31 cellular contexts compared by ENCODE assay signal in the genomic region with DNA sequence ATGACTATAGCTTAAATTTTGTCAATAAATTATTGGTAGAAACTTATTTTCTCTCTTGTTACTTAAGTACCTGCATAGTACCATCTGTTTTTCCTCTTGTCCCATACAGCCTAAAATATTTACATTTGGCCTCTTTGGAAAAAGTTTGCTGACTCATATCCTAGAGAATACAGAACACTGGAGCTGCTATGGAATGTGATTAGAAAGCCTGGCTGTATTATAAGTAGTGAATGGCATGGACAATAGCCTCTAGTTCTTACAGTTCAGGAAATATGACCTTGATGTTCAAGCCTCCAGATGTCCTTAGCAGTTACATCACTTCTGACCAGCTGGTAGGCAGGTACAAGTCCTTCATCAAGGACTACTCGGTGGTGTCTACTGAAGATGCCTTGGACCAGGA. TPM values are rescaled to one million over a fixed set of nuclear protein-coding genes. Genes with fewer than 3 reads are reported as not detected.
A peak's percentile ranks its signal among the peaks of the same experiment; 100 is the strongest.
DNase-seq lines count a peak whose midpoint lies in the region; ATAC-seq, FAIRE-seq and TF ChIP-seq lines count a peak whose summit lies in the region.
"Had no signal": no experiment of that assay in that cellular context is flagged by ENCODE, and none has a peak within 500 bp of the region (broad histone marks: within the 10 kb centered on the region; RNA-seq: fewer than 3 reads in every experiment).

No MANE protein-coding gene starts in this region.

- CTCF ChIA-PET in AG04450 (lab: Charles Lee) (interaction anchor here (0.9 kb wide), 1 partner anchor 8 kb away, joined by 3 read pairs; no protein-coding TSS in a partner anchor), mammary epithelial cell (lab: Charles Lee; ENCODE audit: low non-redundant PET) (no interaction called here)

- no peak overlapping the region for H2BK12ac ChIP-seq in mesenchymal stem cell (ENCODE audit: low read length in 2 of 2)

- no peak for ATAC-seq in GM18519 (IDR thresholded peaks at IDR 0.05; ENCODE audit: low FRiP score, unreplicated experiment)
- ATAC-seq in activated CD4-positive, CD25-positive, alpha-beta regulatory T cell treated with anti-CD3 and anti-CD28 coated beads, Interleukin-2, amount 50 U/mL, for 24 hours = no peak
- ATAC-seq: activated naive CD4-positive, alpha-beta T cell treated with anti-CD3 and anti-CD28 coated beads, Interleukin-2, amount 50 U/mL, for 72 hours; left cardiac atrium; Panc1 had no signal

- no peak overlapping the region for H4K91ac ChIP-seq in mesenchymal stem cell (ENCODE audit: low read length)

- peak; percentile 6 for DNase-seq in AG04450 (ENCODE audit: low read depth, low spot score)
- DNase-seq in M059J (ENCODE audit: low read depth) = peak; percentile 13
- DNase-seq in bronchial epithelial cell (ENCODE audit: low read depth) = peak; percentile 7
- peak; percentile 42 for DNase-seq in mesenchymal stem cell
- no peak for DNase-seq in UCSD-AML1 (lab: John Stamatoyannopoulos, UW; ENCODE audit: unreplicated experiment)
- DNase-seq in mammary epithelial cell = no peak
- DNase-seq: activated CD4-positive, alpha-beta T cell treated with anti-CD3 and anti-CD28 coated beads, Interleukin-2, amount 10 ng/mL, durations not matched to agents 24 days and 14 days; activated effector memory CD4-positive, alpha-beta T cell treated with Interleukin-2 at 50 U/mL for 16 hours; caudate nucleus; DMS153; endodermal cell; hippocampal formation; Karpas-422; left cardiac atrium; NCI-H1436; NCI-H226; NCI-H69; ovary; small intestine; stimulated activated naive CD4-positive, alpha-beta T cell treated with Interleukin-2 at 50 U/mL for 16 hours; T1000; testis had no signal

- H2BK15ac ChIP-seq in mesenchymal stem cell (ENCODE audit: low read depth, poor library complexity, severe bottlenecking) = no peak overlapping the region

- in situ Hi-C loops in mammary epithelial cell (cut with MboI; ENCODE audit: low sequenced_read_pairs in 2 of 2) = no loop called here

- H3K4me3 ChIP-seq in AG04450 (ENCODE audit: low read depth, low read length) = no peak overlapping the region
- H3K4me3 ChIP-seq in bronchial epithelial cell (ENCODE audit: low read depth, low read length) = no peak overlapping the region
- no peak overlapping the region for H3K4me3 ChIP-seq in mesenchymal stem cell (ENCODE audit: insufficient read depth in 1 of 2, low read depth in 1 of 2, low read length in 2 of 2)
- H3K4me3 ChIP-seq in mammary epithelial cell (replicated peaks in 1 of 3; ENCODE audit: insufficient read depth in 1 of 3, low read depth in 2 of 3, low read length in 3 of 3) = no peak overlapping the region
- H3K4me3 ChIP-seq: BLaER1 treated with 17β-estradiol and CSF1 and Interleukin-3, amounts not matched to agents 10 nM and 100 nM; esophagus muscularis mucosa; ovary; testis had no signal

- H3K4ac ChIP-seq in mesenchymal stem cell (ENCODE audit: low read depth in 1 of 2, low read length in 2 of 2) = no peak overlapping the region

- dilution Hi-C loops in mammary epithelial cell (cut with HindIII; ENCODE audit: low sequenced_read_pairs) = no loop called here

- H3K23ac ChIP-seq in mesenchymal stem cell (ENCODE audit: low read length in 2 of 2) = no peak overlapping the region

- H3K36me3 ChIP-seq in bronchial epithelial cell (ENCODE audit: control insufficient read depth, insufficient read depth, low read length) = no peaks in the 10 kb centered on the region
- no peaks in the 10 kb centered on the region for H3K36me3 ChIP-seq in mesenchymal stem cell (ENCODE audit: control insufficient read depth in 1 of 2, insufficient read depth in 2 of 2, low read depth in 1 of 2, low read length in 2 of 2)
- H3K36me3 ChIP-seq in mammary epithelial cell (ENCODE audit: insufficient read depth, low read length) = no peaks in the 10 kb centered on the region
- H3K36me3 ChIP-seq: esophagus muscularis mucosa, ovary had no signal

- no peak for TF ChIP-seq CTCF in AG04450 (IDR thresholded peaks at IDR 0.05; ENCODE audit: low read depth, low read length)
- TF ChIP-seq CTCF in bronchial epithelial cell (IDR thresholded peaks at IDR 0.05; ENCODE audit: insufficient read depth, low read length, severe bottlenecking) = no peak
- TF ChIP-seq CTCF in mammary epithelial cell (conservative IDR thresholded peaks at IDR 0.05 in 1 of 2, IDR thresholded peaks at IDR 0.05 in 1 of 2; ENCODE audit: extremely low read depth in 1 of 2, insufficient read depth in 1 of 2, low read depth in 1 of 2, low read length in 2 of 2) = no peak

- no peak overlapping the region for H4K8ac ChIP-seq in mesenchymal stem cell (ENCODE audit: low read length)

- H3K4me1 ChIP-seq in mesenchymal stem cell (ENCODE audit: control insufficient read depth, insufficient read depth, low read depth, low read length) = no peaks in the 10 kb centered on the region
- no peaks in the 10 kb centered on the region for H3K4me1 ChIP-seq in mammary epithelial cell (ENCODE audit: insufficient read depth, low read length)
- H3K4me1 ChIP-seq: esophagus muscularis mucosa, testis had no signal

- no peak overlapping the region for H2BK5ac ChIP-seq in mesenchymal stem cell (ENCODE audit: low read depth, low read length, poor library complexity, severe bottlenecking)

- H3K27me3 ChIP-seq in AG04450 (ENCODE audit: control insufficient read depth, insufficient read depth, low read length) = no peaks in the 10 kb centered on the region
- H3K27me3 ChIP-seq in bronchial epithelial cell (ENCODE audit: control insufficient read depth, insufficient read depth, low read length) = no peaks in the 10 kb centered on the region
- peaks cover 0 to 45% of the 10 kb centered on the region in 2 experiments for H3K27me3 ChIP-seq in mesenchymal stem cell (ENCODE audit: control insufficient read depth in 1 of 2, insufficient read depth in 1 of 2, low read length in 2 of 2)
- H3K27me3 ChIP-seq in mammary epithelial cell (ENCODE audit: insufficient read depth, low read length) = no peaks in the 10 kb centered on the region
- H3K27me3 ChIP-seq: BLaER1 treated with 17β-estradiol and CSF1 and Interleukin-3, amounts not matched to agents 10 nM and 100 nM; esophagus muscularis mucosa; ovary; testis had no signal

- H3K4me2 ChIP-seq in mesenchymal stem cell (ENCODE audit: low read length, poor library complexity, severe bottlenecking) (no peak overlapping the region), mammary epithelial cell (ENCODE audit: insufficient read depth, low read depth, low read length) (no peak overlapping the region)
- H3K4me2 ChIP-seq: BLaER1 treated with 17β-estradiol and CSF1 and Interleukin-3, amounts not matched to agents 10 nM and 100 nM had no signal

- H3K14ac ChIP-seq in mesenchymal stem cell (ENCODE audit: low read length in 2 of 2) = no peak overlapping the region

- no peak overlapping the region for H2AFZ ChIP-seq in mesenchymal stem cell (ENCODE audit: low read depth, low read length)
- H2AFZ ChIP-seq in mammary epithelial cell (ENCODE audit: low read depth, low read length) = no peak overlapping the region

- no peak overlapping the region for H3K18ac ChIP-seq in mesenchymal stem cell (ENCODE audit: low read depth in 1 of 2, low read length in 2 of 2)

- intact Hi-C loops in mammary epithelial cell (cut with micrococcal nuclease) = no loop called here

- WGBS in mesenchymal stem cell = 0% methylated on average over 1 of the region's 1 CpG
- WGBS in mammary epithelial cell (ENCODE audit: low coverage, missing lambda C conversion rate) = 67% methylated on average over 1 of the region's 1 CpG

- no peak overlapping the region for H3K9ac ChIP-seq in mesenchymal stem cell (ENCODE audit: low read length)
- no peak overlapping the region for H3K9ac ChIP-seq in mammary epithelial cell (ENCODE audit: insufficient read depth, low read length)
- H3K9ac ChIP-seq: BLaER1 treated with 17β-estradiol and CSF1 and Interleukin-3, amounts not matched to agents 10 nM and 100 nM had no signal

- no peaks in the 10 kb centered on the region for H4K20me1 ChIP-seq in mammary epithelial cell (ENCODE audit: insufficient read depth, low read length)
- H4K20me1 ChIP-seq: BLaER1 treated with 17β-estradiol and CSF1 and Interleukin-3, amounts not matched to agents 10 nM and 100 nM had no signal

- H3K27ac ChIP-seq in AG04450 (ENCODE audit: low read depth, low read length) = no peak overlapping the region
- no peak overlapping the region for H3K27ac ChIP-seq in mesenchymal stem cell (ENCODE audit: low read length, poor library complexity, severe bottlenecking)
- H3K27ac ChIP-seq in mammary epithelial cell (ENCODE audit: insufficient read depth, low read depth, low read length) = no peak overlapping the region
- H3K27ac ChIP-seq: BLaER1 treated with 17β-estradiol and CSF1 and Interleukin-3, amounts not matched to agents 10 nM and 100 nM; esophagus muscularis mucosa; ovary; testis had no signal

- POLR2A ChIA-PET in AG04450 (lab: Yijun Ruan, JAX) = no interaction called here

- H3K9me3 ChIP-seq in AG04450 (ENCODE audit: control insufficient read depth, insufficient read depth, low read length) = no peaks in the 10 kb centered on the region
- no peaks in the 10 kb centered on the region for H3K9me3 ChIP-seq in mesenchymal stem cell (ENCODE audit: control insufficient read depth, low read length)
- H3K9me3 ChIP-seq in mammary epithelial cell (replicated peaks; ENCODE audit: insufficient read depth, low read length) = no peaks in the 10 kb centered on the region
- H3K9me3 ChIP-seq: BLaER1 treated with 17β-estradiol and CSF1 and Interleukin-3, amounts not matched to agents 10 nM and 100 nM; esophagus muscularis mucosa; ovary; testis had no signal

- H2BK120ac ChIP-seq in mesenchymal stem cell (ENCODE audit: low read depth, low read length) = no peak overlapping the region

- FAIRE-seq in bronchial epithelial cell (lab: Jason Lieb, UNC) = no peak
- FAIRE-seq: GM12891, H54, small intestine had no signal

- BruUV-seq in mammary epithelial cell (replicated peaks; lab: Mats Ljungman, UMichigan) = no TSS peak

- H3K79me1 ChIP-seq in mesenchymal stem cell (replicated peaks; ENCODE audit: low read length, poor library complexity, severe bottlenecking) = no peaks in the 10 kb centered on the region

- H2AK5ac ChIP-seq in mesenchymal stem cell (ENCODE audit: low read length, severe bottlenecking) = no peak overlapping the region

- H3K79me2 ChIP-seq in mammary epithelial cell (ENCODE audit: insufficient read depth, low read length) = no peaks in the 10 kb centered on the region

RNA-seq across cellular contexts. Expression of a gene that starts 28.3 kb away (rescaled TPM):
- polyA plus RNA-seq in AG04450 (2011; rRNA removed) (0.21 and 0.33 TPM in 2 replicates), mammary epithelial cell (0.42 TPM)
- 0.23 and 0.48 TPM in 2 replicates for polyA minus RNA-seq in AG04450 (2011; rRNA and poly(A)+ RNA removed)
- total RNA-seq in M059J (2014; rRNA removed; shearing (Covaris generic)) = 0.57 and 1.5 TPM in 2 replicates
- total RNA-seq in bronchial epithelial cell (not detected in 2 replicates), mammary epithelial cell (1 to 10 TPM; 2.4 to 4.8 TPM)
- 0.03 TPM for polyA plus RNA-seq in mesenchymal stem cell (2013, experiment 1 of 2)
- 0.04 TPM for polyA plus RNA-seq in mesenchymal stem cell (2013, experiment 2 of 2)
- not detected for polyA minus RNA-seq in mammary epithelial cell
- total RNA-seq: activated CD4-positive, alpha-beta T cell treated with anti-CD3 and anti-CD28 coated beads, Interleukin-2, amount 10 ng/mL, durations not matched to agents 24 days and 14 days; activated CD8-positive, alpha-beta memory T cell treated with anti-CD3 and anti-CD28 coated beads for 36 hours; activated naive CD4-positive, alpha-beta T cell treated with anti-CD3 and anti-CD28 coated beads, Interleukin-2, amount 50 U/mL, for 72 hours had no signal

Comparison
In these comparisons a context has a peak if more than half of its experiments do, and no peak if none do; other contexts are left out.
1. DNase-seq: peak in AG04450 (single experiment), M059J (single experiment), bronchial epithelial cell (single experiment) and mesenchymal stem cell (single experiment); none in UCSD-AML1 (single experiment) and mammary epithelial cell (single experiment).